Comparison of ENCODE assay signal across 1 cellular context in the genomic region with DNA sequence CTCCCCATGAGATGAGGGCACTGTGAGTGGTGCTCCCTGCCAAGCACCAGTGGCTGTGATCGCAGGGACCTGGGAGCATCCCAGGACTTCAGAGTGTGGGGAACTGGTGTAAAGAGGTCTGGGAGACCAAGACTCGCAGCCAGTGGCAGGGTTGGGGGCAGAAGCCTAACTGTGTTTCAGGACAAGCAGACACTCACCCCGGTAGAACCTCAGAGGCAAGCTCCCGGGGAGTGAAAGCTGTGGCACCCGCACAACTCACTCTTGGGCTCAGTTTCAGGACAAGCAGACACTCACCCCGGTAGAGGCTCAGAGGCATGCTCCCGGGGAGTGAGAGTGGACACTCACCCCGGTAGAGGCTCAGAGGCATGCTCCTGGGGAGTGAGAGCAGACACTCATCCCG.
TF ChIP-seq lines count a peak whose summit lies in the region.

No MANE protein-coding gene starts in this region.

TF ChIP-seq in GM23338, 12 proteins besides CTCF, POLR2A, EP300 and RAD21:
- TF ChIP-seq, protein P1, sequence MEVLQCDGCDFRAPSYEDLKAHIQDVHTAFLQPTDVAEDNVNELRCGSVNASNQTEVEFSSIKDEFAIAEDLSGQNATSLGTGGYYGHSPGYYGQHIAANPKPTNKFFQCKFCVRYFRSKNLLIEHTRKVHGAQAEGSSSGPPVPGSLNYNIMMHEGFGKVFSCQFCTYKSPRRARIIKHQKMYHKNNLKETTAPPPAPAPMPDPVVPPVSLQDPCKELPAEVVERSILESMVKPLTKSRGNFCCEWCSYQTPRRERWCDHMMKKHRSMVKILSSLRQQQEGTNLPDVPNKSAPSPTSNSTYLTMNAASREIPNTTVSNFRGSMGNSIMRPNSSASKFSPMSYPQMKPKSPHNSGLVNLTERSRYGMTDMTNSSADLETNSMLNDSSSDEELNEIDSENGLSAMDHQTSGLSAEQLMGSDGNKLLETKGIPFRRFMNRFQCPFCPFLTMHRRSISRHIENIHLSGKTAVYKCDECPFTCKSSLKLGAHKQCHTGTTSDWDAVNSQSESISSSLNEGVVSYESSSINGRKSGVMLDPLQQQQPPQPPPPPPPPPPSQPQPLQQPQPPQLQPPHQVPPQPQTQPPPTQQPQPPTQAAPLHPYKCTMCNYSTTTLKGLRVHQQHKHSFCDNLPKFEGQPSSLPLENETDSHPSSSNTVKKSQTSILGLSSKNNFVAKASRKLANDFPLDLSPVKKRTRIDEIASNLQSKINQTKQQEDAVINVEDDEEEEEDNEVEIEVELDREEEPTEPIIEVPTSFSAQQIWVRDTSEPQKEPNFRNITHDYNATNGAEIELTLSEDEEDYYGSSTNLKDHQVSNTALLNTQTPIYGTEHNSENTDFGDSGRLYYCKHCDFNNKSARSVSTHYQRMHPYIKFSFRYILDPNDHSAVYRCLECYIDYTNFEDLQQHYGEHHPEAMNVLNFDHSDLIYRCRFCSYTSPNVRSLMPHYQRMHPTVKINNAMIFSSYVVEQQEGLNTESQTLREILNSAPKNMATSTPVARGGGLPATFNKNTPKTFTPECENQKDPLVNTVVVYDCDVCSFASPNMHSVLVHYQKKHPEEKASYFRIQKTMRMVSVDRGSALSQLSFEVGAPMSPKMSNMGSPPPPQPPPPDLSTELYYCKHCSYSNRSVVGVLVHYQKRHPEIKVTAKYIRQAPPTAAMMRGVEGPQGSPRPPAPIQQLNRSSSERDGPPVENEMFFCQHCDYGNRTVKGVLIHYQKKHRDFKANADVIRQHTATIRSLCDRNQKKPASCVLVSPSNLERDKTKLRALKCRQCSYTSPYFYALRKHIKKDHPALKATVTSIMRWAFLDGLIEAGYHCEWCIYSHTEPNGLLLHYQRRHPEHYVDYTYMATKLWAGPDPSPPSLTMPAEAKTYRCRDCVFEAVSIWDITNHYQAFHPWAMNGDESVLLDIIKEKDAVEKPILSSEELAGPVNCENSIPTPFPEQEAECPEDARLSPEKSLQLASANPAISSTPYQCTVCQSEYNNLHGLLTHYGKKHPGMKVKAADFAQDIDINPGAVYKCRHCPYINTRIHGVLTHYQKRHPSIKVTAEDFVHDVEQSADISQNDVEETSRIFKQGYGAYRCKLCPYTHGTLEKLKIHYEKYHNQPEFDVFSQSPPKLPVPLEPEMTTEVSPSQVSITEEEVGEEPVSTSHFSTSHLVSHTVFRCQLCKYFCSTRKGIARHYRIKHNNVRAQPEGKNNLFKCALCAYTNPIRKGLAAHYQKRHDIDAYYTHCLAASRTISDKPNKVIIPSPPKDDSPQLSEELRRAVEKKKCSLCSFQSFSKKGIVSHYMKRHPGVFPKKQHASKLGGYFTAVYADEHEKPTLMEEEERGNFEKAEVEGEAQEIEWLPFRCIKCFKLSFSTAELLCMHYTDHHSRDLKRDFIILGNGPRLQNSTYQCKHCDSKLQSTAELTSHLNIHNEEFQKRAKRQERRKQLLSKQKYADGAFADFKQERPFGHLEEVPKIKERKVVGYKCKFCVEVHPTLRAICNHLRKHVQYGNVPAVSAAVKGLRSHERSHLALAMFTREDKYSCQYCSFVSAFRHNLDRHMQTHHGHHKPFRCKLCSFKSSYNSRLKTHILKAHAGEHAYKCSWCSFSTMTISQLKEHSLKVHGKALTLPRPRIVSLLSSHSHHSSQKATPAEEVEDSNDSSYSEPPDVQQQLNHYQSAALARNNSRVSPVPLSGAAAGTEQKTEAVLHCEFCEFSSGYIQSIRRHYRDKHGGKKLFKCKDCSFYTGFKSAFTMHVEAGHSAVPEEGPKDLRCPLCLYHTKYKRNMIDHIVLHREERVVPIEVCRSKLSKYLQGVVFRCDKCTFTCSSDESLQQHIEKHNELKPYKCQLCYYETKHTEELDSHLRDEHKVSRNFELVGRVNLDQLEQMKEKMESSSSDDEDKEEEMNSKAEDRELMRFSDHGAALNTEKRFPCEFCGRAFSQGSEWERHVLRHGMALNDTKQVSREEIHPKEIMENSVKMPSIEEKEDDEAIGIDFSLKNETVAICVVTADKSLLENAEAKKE (CRISPR knock-in tag; IDR thresholded peaks at IDR 0.05) = no peak
